ENCODE assay signal across 18 cellular contexts in the genomic region with DNA sequence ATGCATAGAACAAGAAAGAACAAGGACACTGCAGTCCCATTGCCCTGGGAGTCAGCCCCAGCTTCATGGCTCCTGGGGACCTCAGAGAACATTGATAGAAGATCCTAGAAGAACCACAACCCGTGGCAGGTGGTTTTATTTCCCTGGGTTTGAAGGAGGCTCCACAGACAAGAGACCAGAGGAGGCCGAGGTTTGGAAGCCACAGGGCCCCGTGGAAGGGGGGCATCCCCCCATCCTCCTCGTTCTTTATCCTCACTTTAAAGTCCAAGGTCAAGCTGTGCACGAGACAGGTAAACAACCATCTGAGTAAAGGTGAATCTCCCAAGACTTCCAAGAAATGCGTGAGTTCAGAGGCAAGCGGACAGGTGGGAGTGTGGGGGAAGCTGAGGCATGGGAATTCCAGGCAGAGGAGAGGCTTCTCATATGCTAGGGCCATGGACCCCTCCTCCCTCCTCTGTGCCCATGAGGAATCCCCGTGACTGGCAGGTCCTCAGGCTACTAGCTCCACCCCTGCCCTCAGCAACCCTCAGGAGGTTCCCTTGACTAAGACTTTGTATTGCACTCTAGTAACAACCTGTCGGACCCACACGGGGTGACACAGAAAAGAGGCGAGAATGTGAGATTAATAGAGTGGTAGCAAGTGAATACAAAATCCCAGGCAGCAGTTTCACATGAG. TPM values are rescaled to one million over a fixed set of nuclear protein-coding genes. Genes with fewer than 3 reads are reported as not detected.
DNase-seq lines count a peak whose midpoint lies in the region; ATAC-seq, FAIRE-seq and TF ChIP-seq lines count a peak whose summit lies in the region.
"Had no signal": no experiment of that assay in that cellular context is flagged by ENCODE, and none has a peak within 500 bp of the region (broad histone marks: within the 10 kb centered on the region; RNA-seq: fewer than 3 reads in every experiment).

No MANE protein-coding gene starts in this region.

- no peaks in the 10 kb centered on the region for H3K36me3 ChIP-seq in lower lobe of right lung

- no peak for TF ChIP-seq POLR2A in H54 (IDR thresholded peaks at IDR 0.05; ENCODE audit: low read depth, low read length)

- peak overlapping the region; percentile 53 for H3K4me3 ChIP-seq in lower lobe of right lung

- FAIRE-seq in H54 (lab: Jason Lieb, UNC) = no peak
- FAIRE-seq: HTR-8/SVneo had no signal

- H3K27ac ChIP-seq in lower lobe of right lung = peak overlapping the region; percentile 78

- intact Hi-C loops in lower lobe of right lung (cut with DNase I) = no loop called here

- no peaks in the 10 kb centered on the region for H3K9me3 Mint-ChIP-seq in stimulated activated effector memory CD8-positive, alpha-beta T cell treated with anti-CD3 and anti-CD28 coated beads, Interleukin-12 subunit alpha, Interleukin-12 subunit beta, amount 100 ng/mL, for 72 hours
- H3K9me3 Mint-ChIP-seq: activated T-helper 1 cell treated with anti-CD3 and anti-CD28 coated beads, Interleukin-12 subunit alpha, Interleukin-12 subunit beta, Interleukin-2, Interleukin-4 antibody, amounts not matched to agents 30 ng/mL and 10 ng/mL and 1 ng/mL, durations not matched to agents 14 hours and 24 hours and 36 hours had no signal

- ATAC-seq in T-helper 17 cell = no peak
- ATAC-seq in lower lobe of right lung = no peak
- ATAC-seq in stimulated activated effector memory CD8-positive, alpha-beta T cell treated with anti-CD3 and anti-CD28 coated beads, Interleukin-12 subunit alpha, Interleukin-12 subunit beta, amount 100 ng/mL, for 72 hours = no peak
- no peak for ATAC-seq in GM18867 (IDR thresholded peaks at IDR 0.05; ENCODE audit: unreplicated experiment)

- H3K27me3 ChIP-seq in lower lobe of right lung (ENCODE audit: low read depth) = no peaks in the 10 kb centered on the region
- H3K27me3 ChIP-seq: tibial nerve had no signal

- no peak for TF ChIP-seq CTCF in lower lobe of right lung (IDR thresholded peaks at IDR 0.05)

- H3K36me3 Mint-ChIP-seq in T-helper 17 cell (ENCODE audit: low read depth) = peaks cover 2% of the 10 kb centered on the region
- no peaks in the 10 kb centered on the region for H3K36me3 Mint-ChIP-seq in stimulated activated effector memory CD8-positive, alpha-beta T cell treated with anti-CD3 and anti-CD28 coated beads, Interleukin-12 subunit alpha, Interleukin-12 subunit beta, amount 100 ng/mL, for 72 hours

- H3K4me3 Mint-ChIP-seq in T-helper 17 cell = peak overlapping the region; percentile 26
- H3K4me3 Mint-ChIP-seq in stimulated activated effector memory CD8-positive, alpha-beta T cell treated with anti-CD3 and anti-CD28 coated beads, Interleukin-12 subunit alpha, Interleukin-12 subunit beta, amount 100 ng/mL, for 72 hours = no peak overlapping the region
- H3K4me3 Mint-ChIP-seq: activated T-helper 1 cell treated with anti-CD3 and anti-CD28 coated beads, Interleukin-12 subunit alpha, Interleukin-12 subunit beta, Interleukin-2, Interleukin-4 antibody, amounts not matched to agents 30 ng/mL and 10 ng/mL and 1 ng/mL, durations not matched to agents 14 hours and 24 hours and 36 hours had no signal

- peaks cover 31% of the 10 kb centered on the region for H3K4me1 ChIP-seq in lower lobe of right lung

- H3K27ac Mint-ChIP-seq in T-helper 17 cell = peak overlapping the region; percentile 30
- peak overlapping the region; percentile 75 for H3K27ac Mint-ChIP-seq in stimulated activated effector memory CD8-positive, alpha-beta T cell treated with anti-CD3 and anti-CD28 coated beads, Interleukin-12 subunit alpha, Interleukin-12 subunit beta, amount 100 ng/mL, for 72 hours
- H3K27ac Mint-ChIP-seq: activated T-helper 1 cell treated with anti-CD3 and anti-CD28 coated beads, Interleukin-12 subunit alpha, Interleukin-12 subunit beta, Interleukin-2, Interleukin-4 antibody, amounts not matched to agents 30 ng/mL and 10 ng/mL and 1 ng/mL, durations not matched to agents 14 hours and 24 hours and 36 hours had no signal

- no peaks in the 10 kb centered on the region for H3K27me3 Mint-ChIP-seq in T-helper 17 cell

- H3K4me1 Mint-ChIP-seq in T-helper 17 cell = peaks cover 17% of the 10 kb centered on the region
- peaks cover 13% of the 10 kb centered on the region for H3K4me1 Mint-ChIP-seq in stimulated activated effector memory CD8-positive, alpha-beta T cell treated with anti-CD3 and anti-CD28 coated beads, Interleukin-12 subunit alpha, Interleukin-12 subunit beta, amount 100 ng/mL, for 72 hours

- DNase-seq in activated effector memory CD4-positive, alpha-beta T cell treated with anti-CD3 and anti-CD28 coated beads, Interleukin-2, amount 50 U/mL, for 16 hours = peak; percentile 43
- no peak for DNase-seq in activated effector memory CD4-positive, alpha-beta T cell treated with Interleukin-2 at 50 U/mL for 16 hours
- DNase-seq in T-helper 17 cell = no peak
- peak; percentile 31 for DNase-seq in lower lobe of right lung
- no peak for DNase-seq in stimulated activated effector memory CD8-positive, alpha-beta T cell treated with anti-CD3 and anti-CD28 coated beads, Interleukin-12 subunit alpha, Interleukin-12 subunit beta, amount 100 ng/mL, for 72 hours (ENCODE audit: low spot score in 2 of 2)
- DNase-seq in H54 (ENCODE audit: insufficient read length, low spot score) = no peak
- DNase-seq in stimulated activated naive CD4-positive, alpha-beta T cell (lab: John Stamatoyannopoulos, UW) = no peak
- DNase-seq: ACHN; NCI-H1048; NCI-H345; OCI-M1; stimulated activated CD4-positive, alpha-beta T cell treated with anti-CD3 and anti-CD28 coated beads, Interleukin-15, amount 100 ng/mL, for 24 hours had no signal

- no peaks in the 10 kb centered on the region for H3K9me3 ChIP-seq in T-helper 17 cell (ENCODE audit: control insufficient read depth, low read length, poor library complexity, severe bottlenecking)
- no peaks in the 10 kb centered on the region for H3K9me3 ChIP-seq in lower lobe of right lung
- H3K9me3 ChIP-seq: tibial nerve had no signal

RNA-seq across cellular contexts. Expression of gene SULT1A1, which starts 0.9 kb away (rescaled TPM):
- total RNA-seq in T-helper 17 cell (10 to 100 TPM; 10.6 to 14.4 TPM), lower lobe of right lung (50.2 TPM)

RNA-seq across cellular contexts. Expression of gene SULT1A2, which starts 13.9 kb away (rescaled TPM):
- total RNA-seq in T-helper 17 cell (under 1 TPM in 1 of 2 donors, not detected in 1; 0.22 TPM), lower lobe of right lung (10.3 TPM)
- total RNA-seq: glomerular endothelial cell had no signal

RNA-seq across cellular contexts. Expression of gene NPIPB8, which starts 27.1 kb away (rescaled TPM):
- total RNA-seq in T-helper 17 cell (1 to 10 TPM in 1 of 2 donors, not detected in 1; 1.2 TPM), lower lobe of right lung (2.7 TPM)
- total RNA-seq: omental fat pad had no signal

RNA-seq across cellular contexts. Expression of gene SGF29, which starts 57.0 kb away (rescaled TPM):
- total RNA-seq in T-helper 17 cell = 10 to 100 TPM; 49.7 to 53.7 TPM
- 40.6 TPM for total RNA-seq in lower lobe of right lung

Comparison
In these comparisons a context has a peak if more than half of its experiments do, and no peak if none do; other contexts are left out.
1. DNase-seq: peak in activated effector memory CD4-positive, alpha-beta T cell treated with anti-CD3 and anti-CD28 coated beads, Interleukin-2, amount 50 U/mL, for 16 hours (single experiment) and lower lobe of right lung (single experiment); none in activated effector memory CD4-positive, alpha-beta T cell treated with Interleukin-2 at 50 U/mL for 16 hours (single experiment), T-helper 17 cell (0 of 3), stimulated activated effector memory CD8-positive, alpha-beta T cell treated with anti-CD3 and anti-CD28 coated beads, Interleukin-12 subunit alpha, Interleukin-12 subunit beta, amount 100 ng/mL, for 72 hours (0 of 2), H54 (single experiment) and stimulated activated naive CD4-positive, alpha-beta T cell (0 of 6).